Comparison of ENCODE assay signal across 8 cellular contexts in genomic region chr1:32205401-32206370, GRCh38. TPM values are rescaled to one million over a fixed set of nuclear protein-coding genes. Genes with fewer than 3 reads are reported as not detected.
A peak's percentile ranks its signal among the peaks of the same experiment; 100 is the strongest.
DNase-seq lines count a peak whose midpoint lies in the region; ATAC-seq, FAIRE-seq and TF ChIP-seq lines count a peak whose summit lies in the region.

TSS of gene IQCC (plus strand) at chr1:32205671. CDS start at chr1:32205682, 11 bp downstream.

- TF ChIP-seq POLR2A in H54 (IDR thresholded peaks at IDR 0.05; ENCODE audit: low read depth, low read length) (peak; percentile 83), heart left ventricle (IDR thresholded peaks at IDR 0.05) (peak in 1 of 2 donors; percentile 61)

- H2AK5ac ChIP-seq in trophoblast cell (ENCODE audit: low read length), result peak within 1 kb of the TSS; percentile 10

- TSS peak; percentile 87 for BruUV-seq in Calu3 (replicated peaks; lab: Mats Ljungman, UMichigan)

- peak; percentile 49 to 83 (median 76) for ATAC-seq in heart left ventricle

- peak within 1 kb of the TSS; percentile 16 for H2BK12ac ChIP-seq in trophoblast cell (ENCODE audit: low read length)

- H2BK120ac ChIP-seq in trophoblast cell (ENCODE audit: insufficient read depth, low read length, poor library complexity), result peak within 1 kb of the TSS; percentile 6

- no peak for FAIRE-seq in H54 (lab: Jason Lieb, UNC)

- CTCF ChIA-PET in Calu3 (lab: Charles Lee), result interaction anchor here (0.6 to 0.9 kb wide), 3 partner anchors 9 to 39 kb away, joined by 3 to 4 read pairs (median 3); no protein-coding TSS in a partner anchor

- H3K79me1 ChIP-seq in trophoblast cell (ENCODE audit: low read length), result peaks cover 15% of the 10 kb centered on the region

- peaks cover 63% of the 10 kb centered on the region for H3K36me3 Mint-ChIP-seq in Calu3 (ENCODE audit: insufficient read depth, unreplicated experiment)

- H3K27me3 ChIP-seq in adipocyte (replicated peaks; ENCODE audit: control insufficient read depth, insufficient read depth, low read length) (no peaks in the 10 kb centered on the region), heart left ventricle (no peaks in the 10 kb centered on the region), trophoblast cell (ENCODE audit: insufficient read depth, low read length) (no peaks in the 10 kb centered on the region), tibial artery (no peaks in the 10 kb centered on the region)

- peak within 1 kb of the TSS; percentile 86 for H3K4me3 Mint-ChIP-seq in Calu3 (ENCODE audit: low read depth, unreplicated experiment)

- peak within 1 kb of the TSS; percentile 77 for H3K14ac ChIP-seq in trophoblast cell (ENCODE audit: low read length)

- peak within 1 kb of the TSS; percentile 76 for H4K91ac ChIP-seq in trophoblast cell (ENCODE audit: low read depth, low read length)

- peak within 1 kb of the TSS; percentile 9 for H3K18ac ChIP-seq in trophoblast cell (ENCODE audit: low read length)

- intact Hi-C loops in Calu3 (cut with micrococcal nuclease; ENCODE audit: unreplicated experiment), result no loop called here
- intact Hi-C loops in heart left ventricle (cut with DNase I), result no loop called here
- intact Hi-C loops in tibial artery (cut with DNase I; ENCODE audit: low total_unique reads), result loop anchor here (5.0 kb wide), 1 partner anchor 37 kb away; no protein-coding TSS in a partner anchor

- H3K4me3 ChIP-seq in adipocyte (ENCODE audit: low read length), result peak within 1 kb of the TSS; percentile 89
- peak within 1 kb of the TSS; percentile 19 to 82 (median 64) for H3K4me3 ChIP-seq in heart left ventricle
- peak within 1 kb of the TSS; percentile 73 for H3K4me3 ChIP-seq in trophoblast cell (ENCODE audit: low read depth, low read length)
- peak within 1 kb of the TSS; percentile 52 to 71 for H3K4me3 ChIP-seq in tibial artery

- DNase-seq in Calu3 (peak; percentile 93), H54 (ENCODE audit: insufficient read length, low spot score) (peak; percentile 79), NCI-H1436 (lab: John Stamatoyannopoulos, UW) (peak; percentile 94), SW480 (ENCODE audit: low spot score) (peak; percentile 86), adipocyte (ENCODE audit: low read depth) (peak; percentile 95), heart left ventricle (peak; percentile 86 to 92 (median 87)), trophoblast cell (peak; percentile 90 to 96), tibial artery (peak; percentile 78 to 91)

- no peak for TF ChIP-seq CTCF in Calu3 (IDR thresholded peaks at IDR 0.05; ENCODE audit: unreplicated experiment)
- no peak for TF ChIP-seq CTCF in heart left ventricle (IDR thresholded peaks at IDR 0.05)
- no peak for TF ChIP-seq CTCF in tibial artery (IDR thresholded peaks at IDR 0.05)

- no peak within 1 kb of the TSS for H2BK5ac ChIP-seq in trophoblast cell (ENCODE audit: low read depth, low read length, poor library complexity)

- peak within 1 kb of the TSS; percentile 85 for H4K8ac ChIP-seq in trophoblast cell (ENCODE audit: low read depth, low read length)

- peaks cover 19% of the 10 kb centered on the region for H3K4me1 Mint-ChIP-seq in Calu3 (ENCODE audit: low read depth, unreplicated experiment)

- peak within 1 kb of the TSS in 6 of 12 donors; percentile 36 to 68 (median 55) for H3K27ac ChIP-seq in heart left ventricle
- no peak within 1 kb of the TSS for H3K27ac ChIP-seq in trophoblast cell (ENCODE audit: low read depth, low read length)
- peak within 1 kb of the TSS; percentile 53 to 60 for H3K27ac ChIP-seq in tibial artery

- no peaks in the 10 kb centered on the region for H3K27me3 Mint-ChIP-seq in Calu3 (ENCODE audit: unreplicated experiment)

- H3K36me3 ChIP-seq in adipocyte (ENCODE audit: control insufficient read depth, insufficient read depth, low read length, severe bottlenecking) (no peaks in the 10 kb centered on the region), heart left ventricle (peaks cover 0 to 6% (median 0%) of the 10 kb centered on the region in 9 donors), trophoblast cell (ENCODE audit: control insufficient read depth in 1 of 2, insufficient read depth in 2 of 2, low read length in 2 of 2) (peaks cover 0 to 8% of the 10 kb centered on the region in 2 experiments), tibial artery (no peaks in the 10 kb centered on the region)

- peak within 1 kb of the TSS; percentile 51 for H3K4ac ChIP-seq in trophoblast cell (ENCODE audit: low read depth, low read length)

- 1 to 4% (median 2%) methylated on average over 47 to 77 of the region's 77 CpGs for WGBS in heart left ventricle, 4 donors
- no CpG with 5 or more reads among the region's 77 CpGs for WGBS in trophoblast cell (ENCODE audit: extremely low coverage, insufficient coverage, insufficient read length)

- H3K9me3 Mint-ChIP-seq in Calu3 (ENCODE audit: low read depth, unreplicated experiment), result no peaks in the 10 kb centered on the region

- peak within 1 kb of the TSS; percentile 80 for H2AFZ ChIP-seq in trophoblast cell (ENCODE audit: insufficient read depth, low read length, poor library complexity)

- peak within 1 kb of the TSS; percentile 90 for H3K9ac ChIP-seq in adipocyte (ENCODE audit: low read length)
- peak within 1 kb of the TSS; percentile 84 for H3K9ac ChIP-seq in trophoblast cell (ENCODE audit: low read length)

- peaks cover 4% of the 10 kb centered on the region for H3K79me2 ChIP-seq in trophoblast cell (ENCODE audit: control insufficient read depth, insufficient read depth, low read length, poor library complexity)

- H3K23ac ChIP-seq in trophoblast cell (ENCODE audit: low read length), result no peak within 1 kb of the TSS

- peak within 1 kb of the TSS; percentile 58 for H4K12ac ChIP-seq in trophoblast cell (ENCODE audit: low read depth, low read length)

- H3K4me2 ChIP-seq in trophoblast cell (ENCODE audit: low read length), result peak within 1 kb of the TSS; percentile 84

- H3K9me3 ChIP-seq in adipocyte (ENCODE audit: control insufficient read depth, low read length), result no peaks in the 10 kb centered on the region
- no peaks in the 10 kb centered on the region for H3K9me3 ChIP-seq in heart left ventricle
- H3K9me3 ChIP-seq in trophoblast cell (ENCODE audit: insufficient read depth, low read depth, low read length), result no peaks in the 10 kb centered on the region
- no peaks in the 10 kb centered on the region for H3K9me3 ChIP-seq in tibial artery

- peak within 1 kb of the TSS; percentile 86 for H3K27ac Mint-ChIP-seq in Calu3 (ENCODE audit: unreplicated experiment)

- H3K4me1 ChIP-seq in adipocyte (ENCODE audit: control insufficient read depth, insufficient read depth, low read length), result peaks cover 23% of the 10 kb centered on the region
- peaks cover 5 to 40% (median 23%) of the 10 kb centered on the region in 12 donors for H3K4me1 ChIP-seq in heart left ventricle
- peaks cover 16 to 19% of the 10 kb centered on the region in 2 experiments for H3K4me1 ChIP-seq in trophoblast cell (ENCODE audit: control insufficient read depth in 1 of 2, insufficient read depth in 2 of 2, low read length in 2 of 2)
- H3K4me1 ChIP-seq in tibial artery, result peaks cover 0 to 33% (median 22%) of the 10 kb centered on the region in 4 donors

RNA-seq across cellular contexts. Expression of gene IQCC, which starts in this region (rescaled TPM):
- total RNA-seq in Calu3 (2022) (6.6 and 7.6 TPM in 2 replicates), heart left ventricle (1 to 10 TPM in 2 of 9 donors, under 1 TPM in 7; 0.56 to 1.9 (median 0.74) TPM)
- polyA plus RNA-seq in heart left ventricle, result under 1 TPM; 0.83 to 0.95 TPM
- 2.3 TPM in 2 replicates for polyA plus RNA-seq in trophoblast cell (2013)
